In the genomic region with DNA sequence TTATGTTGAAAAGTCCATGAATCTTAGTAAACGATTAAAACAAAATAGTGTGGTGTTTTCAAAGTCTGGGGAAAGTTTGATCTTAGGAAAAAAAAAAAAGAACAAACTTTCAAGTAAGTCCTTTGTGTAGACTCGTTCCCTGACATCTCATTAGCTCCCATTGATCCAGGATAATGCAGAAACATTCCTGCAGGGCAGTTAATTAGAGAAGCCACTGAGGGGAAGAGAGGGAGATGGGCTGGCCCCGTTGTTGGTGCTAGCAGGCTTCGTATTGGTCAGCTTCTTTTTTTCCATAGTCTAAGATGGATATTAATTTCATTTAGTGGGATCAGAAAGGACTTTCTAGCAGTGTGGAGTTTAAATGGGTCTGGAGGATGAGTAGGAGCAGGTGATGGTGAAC, we compare ENCODE assay signal across 24 cellular contexts.
"Had no signal": no experiment of that assay in that cellular context is flagged by ENCODE, and none has a peak within 500 bp of the region (broad histone marks: within the 10 kb centered on the region; RNA-seq: fewer than 3 reads in every experiment).

No MANE protein-coding gene starts in this region.

- H3K9me3 Mint-ChIP-seq: effector memory CD8-positive, alpha-beta T cell; endodermal cell; mesothelial cell of epicardium had no signal

- H3K27ac Mint-ChIP-seq: dendritic cell treated with granulocyte-macrophage colony-stimulating factor and Interleukin-4, amounts not matched to agents 40 ng/mL and 50 ng/mL, for 4 days; effector memory CD8-positive, alpha-beta T cell; endodermal cell; mesothelial cell of epicardium had no signal

- H3K4me3 Mint-ChIP-seq: dendritic cell treated with granulocyte-macrophage colony-stimulating factor and Interleukin-4, amounts not matched to agents 40 ng/mL and 50 ng/mL, for 4 days; effector memory CD8-positive, alpha-beta T cell; endodermal cell; mesothelial cell of epicardium had no signal

- H3K36me3 ChIP-seq: colonic mucosa, esophagus squamous epithelium, gastrocnemius medialis, heart right ventricle, left lung, lower lobe of right lung had no signal

- ATAC-seq: effector memory CD8-positive, alpha-beta T cell; esophagus mucosa; gastrocnemius medialis; heart right ventricle; left cardiac atrium; left lung; left ventricle myocardium superior; lower lobe of right lung; mucosa of descending colon had no signal

- DNase-seq: colonic mucosa; cortex of kidney; effector CD8-positive, alpha-beta T cell; effector memory CD8-positive, alpha-beta T cell; endodermal cell; erythroblast; esophagus squamous epithelium; foreskin fibroblast; foreskin melanocyte; gastrocnemius medialis; glutamatergic neuron; head of caudate nucleus; heart right ventricle; hippocampal formation; left cardiac atrium; left lung; left ventricle myocardium superior; lower lobe of right lung; mesenchymal stem cell; mucosa of descending colon had no signal

- H3K27me3 ChIP-seq: colonic mucosa, esophagus squamous epithelium, gastrocnemius medialis had no signal

- H3K4me1 ChIP-seq: colonic mucosa, esophagus squamous epithelium, gastrocnemius medialis, heart right ventricle, left lung, lower lobe of right lung had no signal

- H3K27ac ChIP-seq: colonic mucosa, epithelial cell of prostate, esophagus squamous epithelium, gastrocnemius medialis, heart right ventricle, left lung, lower lobe of right lung had no signal

- H3K4me3 ChIP-seq: colonic mucosa, esophagus squamous epithelium, gastrocnemius medialis, heart right ventricle, left lung, lower lobe of right lung, mucosa of descending colon had no signal

- H3K9me3 ChIP-seq: colonic mucosa, gastrocnemius medialis, left lung, lower lobe of right lung, mucosa of descending colon had no signal

- H3K27me3 Mint-ChIP-seq: effector memory CD8-positive, alpha-beta T cell had no signal

- H3K36me3 Mint-ChIP-seq: mesothelial cell of epicardium had no signal
